Comparison of ENCODE assay signal across 1 cellular context in the genomic region with DNA sequence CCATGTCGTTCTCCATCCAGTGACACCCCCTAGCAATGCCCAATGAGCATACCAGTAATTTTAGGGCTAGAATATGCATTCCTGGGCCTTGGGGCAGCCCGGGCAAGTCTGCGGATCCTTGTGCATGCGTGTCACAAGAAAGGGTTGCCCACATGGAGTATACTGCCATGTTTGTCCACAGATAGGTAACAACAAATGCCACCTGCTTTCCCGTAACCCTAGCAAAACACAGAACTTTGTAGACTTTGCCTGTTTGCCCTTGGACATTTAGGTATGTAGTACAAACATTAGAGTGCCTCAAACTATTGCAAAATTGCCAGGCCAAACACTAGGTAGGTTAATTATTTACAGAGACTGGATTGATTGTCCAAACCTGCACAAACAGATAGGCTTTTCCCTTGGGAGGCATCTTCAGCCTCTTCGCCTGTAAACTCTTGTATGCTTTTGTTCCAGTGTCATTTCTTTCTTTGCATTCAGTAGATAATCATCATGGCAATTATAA.
TF ChIP-seq lines count a peak whose summit lies in the region.

No MANE protein-coding gene starts in this region.

TF ChIP-seq in HepG2, 621 proteins besides CTCF, POLR2A, EP300 and RAD21 (continued from another document and continues in another):
- TF ChIP-seq, protein P1, sequence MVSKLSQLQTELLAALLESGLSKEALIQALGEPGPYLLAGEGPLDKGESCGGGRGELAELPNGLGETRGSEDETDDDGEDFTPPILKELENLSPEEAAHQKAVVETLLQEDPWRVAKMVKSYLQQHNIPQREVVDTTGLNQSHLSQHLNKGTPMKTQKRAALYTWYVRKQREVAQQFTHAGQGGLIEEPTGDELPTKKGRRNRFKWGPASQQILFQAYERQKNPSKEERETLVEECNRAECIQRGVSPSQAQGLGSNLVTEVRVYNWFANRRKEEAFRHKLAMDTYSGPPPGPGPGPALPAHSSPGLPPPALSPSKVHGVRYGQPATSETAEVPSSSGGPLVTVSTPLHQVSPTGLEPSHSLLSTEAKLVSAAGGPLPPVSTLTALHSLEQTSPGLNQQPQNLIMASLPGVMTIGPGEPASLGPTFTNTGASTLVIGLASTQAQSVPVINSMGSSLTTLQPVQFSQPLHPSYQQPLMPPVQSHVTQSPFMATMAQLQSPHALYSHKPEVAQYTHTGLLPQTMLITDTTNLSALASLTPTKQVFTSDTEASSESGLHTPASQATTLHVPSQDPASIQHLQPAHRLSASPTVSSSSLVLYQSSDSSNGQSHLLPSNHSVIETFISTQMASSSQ (IDR thresholded peaks at IDR 0.05; ENCODE audit: low read depth): peak; percentile 100
- TF ChIP-seq, protein P1 (CRISPR knock-in tag; IDR thresholded peaks at IDR 0.05; ENCODE audit: borderline replicate concordance): peak; percentile 100
- TF ChIP-seq, protein P2, sequence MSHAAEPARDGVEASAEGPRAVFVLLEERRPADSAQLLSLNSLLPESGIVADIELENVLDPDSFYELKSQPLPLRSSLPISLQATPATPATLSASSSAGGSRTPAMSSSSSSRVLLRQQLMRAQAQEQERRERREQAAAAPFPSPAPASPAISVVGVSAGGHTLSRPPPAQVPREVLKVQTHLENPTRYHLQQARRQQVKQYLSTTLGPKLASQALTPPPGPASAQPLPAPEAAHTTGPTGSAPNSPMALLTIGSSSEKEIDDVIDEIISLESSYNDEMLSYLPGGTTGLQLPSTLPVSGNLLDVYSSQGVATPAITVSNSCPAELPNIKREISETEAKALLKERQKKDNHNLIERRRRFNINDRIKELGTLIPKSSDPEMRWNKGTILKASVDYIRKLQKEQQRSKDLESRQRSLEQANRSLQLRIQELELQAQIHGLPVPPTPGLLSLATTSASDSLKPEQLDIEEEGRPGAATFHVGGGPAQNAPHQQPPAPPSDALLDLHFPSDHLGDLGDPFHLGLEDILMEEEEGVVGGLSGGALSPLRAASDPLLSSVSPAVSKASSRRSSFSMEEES (CRISPR knock-in tag; IDR thresholded peaks at IDR 0.05): peak; percentile 98
- TF ChIP-seq NAIF1 (CRISPR knock-in tag; IDR thresholded peaks at IDR 0.05; ENCODE audit: borderline replicate concordance) (no peak), DPF2 (CRISPR knock-in tag; IDR thresholded peaks at IDR 0.05; ENCODE audit: borderline replicate concordance, low read depth) (peak; percentile 91), BCL6 (CRISPR knock-in tag; IDR thresholded peaks at IDR 0.05) (peak; percentile 89), ZNF567 (CRISPR knock-in tag; IDR thresholded peaks at IDR 0.05; ENCODE audit: borderline replicate concordance) (no peak), ZSCAN12 (CRISPR knock-in tag; IDR thresholded peaks at IDR 0.05) (no peak), TAF1 (CRISPR knock-in tag; IDR thresholded peaks at IDR 0.05) (no peak), ZSCAN20 (CRISPR knock-in tag; IDR thresholded peaks at IDR 0.05; ENCODE audit: borderline replicate concordance) (no peak), ZNF629 (CRISPR knock-in tag; conservative IDR thresholded peaks at IDR 0.05) (no peak; the same call in 1 of the 2 replicates), EHMT2 (IDR thresholded peaks at IDR 0.05; ENCODE audit: borderline replicate concordance, low read depth, low read length) (peak; percentile 80; the same call in 1 of the 2 replicates), NR2F1 (CRISPR knock-in tag; IDR thresholded peaks at IDR 0.05) (peak; percentile 22 to 47; a peak in 2 of 4 replicates), ZNF879 (CRISPR knock-in tag; IDR thresholded peaks at IDR 0.05) (0 out of 2 replicates have a peak, but pooled peaks have one; percentile 52), MXI1 (IDR thresholded peaks at IDR 0.05; ENCODE audit: borderline replicate concordance, low read depth, low read length) (peak; percentile 95; the same call in 2 of the 3 replicates), ZNF441 (CRISPR knock-in tag; IDR thresholded peaks at IDR 0.05; ENCODE audit: borderline replicate concordance) (no peak), TMF1 (CRISPR knock-in tag; IDR thresholded peaks at IDR 0.05; ENCODE audit: low read depth) (0 out of 2 replicates have a peak, but pooled peaks have one; percentile 39), PPARG (CRISPR knock-in tag; conservative IDR thresholded peaks at IDR 0.05) (peak; percentile 82), CREM (IDR thresholded peaks at IDR 0.05) (peak; percentile 85; the same call in 1 of the 2 replicates), CREM (CRISPR knock-in tag; IDR thresholded peaks at IDR 0.05) (no peak), ZNF841 (CRISPR knock-in tag; IDR thresholded peaks at IDR 0.05; ENCODE audit: borderline replicate concordance) (peak; percentile 83; the same call in 1 of the 2 replicates), TBX2 (CRISPR knock-in tag; IDR thresholded peaks at IDR 0.05; ENCODE audit: borderline replicate concordance) (peak; percentile 97), HNRNPH1 (optimal IDR thresholded peaks at IDR 0.05; ENCODE audit: low read depth, low read length) (no peak), SCMH1 (CRISPR knock-in tag; IDR thresholded peaks at IDR 0.05; ENCODE audit: borderline replicate concordance) (no peak), TP53 (CRISPR knock-in tag; conservative IDR thresholded peaks at IDR 0.05) (peak; percentile 84; the same call in 1 of the 2 replicates), CHD2 (IDR thresholded peaks at IDR 0.05; ENCODE audit: low read depth, low read length) (no peak), RORA (CRISPR knock-in tag; IDR thresholded peaks at IDR 0.05) (no peak), ZFAT (CRISPR knock-in tag; conservative IDR thresholded peaks at IDR 0.05) (no peak), ONECUT2 (CRISPR knock-in tag; IDR thresholded peaks at IDR 0.05) (peak; percentile 74)
- TF ChIP-seq, protein P3, sequence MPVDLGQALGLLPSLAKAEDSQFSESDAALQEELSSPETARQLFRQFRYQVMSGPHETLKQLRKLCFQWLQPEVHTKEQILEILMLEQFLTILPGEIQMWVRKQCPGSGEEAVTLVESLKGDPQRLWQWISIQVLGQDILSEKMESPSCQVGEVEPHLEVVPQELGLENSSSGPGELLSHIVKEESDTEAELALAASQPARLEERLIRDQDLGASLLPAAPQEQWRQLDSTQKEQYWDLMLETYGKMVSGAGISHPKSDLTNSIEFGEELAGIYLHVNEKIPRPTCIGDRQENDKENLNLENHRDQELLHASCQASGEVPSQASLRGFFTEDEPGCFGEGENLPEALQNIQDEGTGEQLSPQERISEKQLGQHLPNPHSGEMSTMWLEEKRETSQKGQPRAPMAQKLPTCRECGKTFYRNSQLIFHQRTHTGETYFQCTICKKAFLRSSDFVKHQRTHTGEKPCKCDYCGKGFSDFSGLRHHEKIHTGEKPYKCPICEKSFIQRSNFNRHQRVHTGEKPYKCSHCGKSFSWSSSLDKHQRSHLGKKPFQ (CRISPR knock-in tag; IDR thresholded peaks at IDR 0.05; ENCODE audit: insufficient replicate concordance): no peak
- TF ChIP-seq, protein P4, sequence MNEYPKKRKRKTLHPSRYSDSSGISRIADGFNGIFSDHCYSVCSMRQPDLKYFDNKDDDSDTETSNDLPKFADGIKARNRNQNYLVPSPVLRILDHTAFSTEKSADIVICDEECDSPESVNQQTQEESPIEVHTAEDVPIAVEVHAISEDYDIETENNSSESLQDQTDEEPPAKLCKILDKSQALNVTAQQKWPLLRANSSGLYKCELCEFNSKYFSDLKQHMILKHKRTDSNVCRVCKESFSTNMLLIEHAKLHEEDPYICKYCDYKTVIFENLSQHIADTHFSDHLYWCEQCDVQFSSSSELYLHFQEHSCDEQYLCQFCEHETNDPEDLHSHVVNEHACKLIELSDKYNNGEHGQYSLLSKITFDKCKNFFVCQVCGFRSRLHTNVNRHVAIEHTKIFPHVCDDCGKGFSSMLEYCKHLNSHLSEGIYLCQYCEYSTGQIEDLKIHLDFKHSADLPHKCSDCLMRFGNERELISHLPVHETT (CRISPR knock-in tag; conservative IDR thresholded peaks at IDR 0.05): 0 out of 2 replicates have a peak, but pooled peaks have one; percentile 66
- TF ChIP-seq, protein P5, sequence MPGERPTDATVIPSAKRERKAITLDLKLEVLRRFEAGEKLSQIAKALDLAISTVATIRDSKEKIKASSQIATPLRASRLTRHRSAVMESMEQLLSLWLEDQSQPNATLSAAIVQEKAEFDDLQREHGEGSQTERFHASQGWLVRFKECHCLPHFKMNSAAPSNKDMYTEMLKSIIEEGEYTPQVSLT (CRISPR knock-in tag; IDR thresholded peaks at IDR 0.05; ENCODE audit: borderline replicate concordance, low read depth): no peak
- TF ChIP-seq, protein P6, sequence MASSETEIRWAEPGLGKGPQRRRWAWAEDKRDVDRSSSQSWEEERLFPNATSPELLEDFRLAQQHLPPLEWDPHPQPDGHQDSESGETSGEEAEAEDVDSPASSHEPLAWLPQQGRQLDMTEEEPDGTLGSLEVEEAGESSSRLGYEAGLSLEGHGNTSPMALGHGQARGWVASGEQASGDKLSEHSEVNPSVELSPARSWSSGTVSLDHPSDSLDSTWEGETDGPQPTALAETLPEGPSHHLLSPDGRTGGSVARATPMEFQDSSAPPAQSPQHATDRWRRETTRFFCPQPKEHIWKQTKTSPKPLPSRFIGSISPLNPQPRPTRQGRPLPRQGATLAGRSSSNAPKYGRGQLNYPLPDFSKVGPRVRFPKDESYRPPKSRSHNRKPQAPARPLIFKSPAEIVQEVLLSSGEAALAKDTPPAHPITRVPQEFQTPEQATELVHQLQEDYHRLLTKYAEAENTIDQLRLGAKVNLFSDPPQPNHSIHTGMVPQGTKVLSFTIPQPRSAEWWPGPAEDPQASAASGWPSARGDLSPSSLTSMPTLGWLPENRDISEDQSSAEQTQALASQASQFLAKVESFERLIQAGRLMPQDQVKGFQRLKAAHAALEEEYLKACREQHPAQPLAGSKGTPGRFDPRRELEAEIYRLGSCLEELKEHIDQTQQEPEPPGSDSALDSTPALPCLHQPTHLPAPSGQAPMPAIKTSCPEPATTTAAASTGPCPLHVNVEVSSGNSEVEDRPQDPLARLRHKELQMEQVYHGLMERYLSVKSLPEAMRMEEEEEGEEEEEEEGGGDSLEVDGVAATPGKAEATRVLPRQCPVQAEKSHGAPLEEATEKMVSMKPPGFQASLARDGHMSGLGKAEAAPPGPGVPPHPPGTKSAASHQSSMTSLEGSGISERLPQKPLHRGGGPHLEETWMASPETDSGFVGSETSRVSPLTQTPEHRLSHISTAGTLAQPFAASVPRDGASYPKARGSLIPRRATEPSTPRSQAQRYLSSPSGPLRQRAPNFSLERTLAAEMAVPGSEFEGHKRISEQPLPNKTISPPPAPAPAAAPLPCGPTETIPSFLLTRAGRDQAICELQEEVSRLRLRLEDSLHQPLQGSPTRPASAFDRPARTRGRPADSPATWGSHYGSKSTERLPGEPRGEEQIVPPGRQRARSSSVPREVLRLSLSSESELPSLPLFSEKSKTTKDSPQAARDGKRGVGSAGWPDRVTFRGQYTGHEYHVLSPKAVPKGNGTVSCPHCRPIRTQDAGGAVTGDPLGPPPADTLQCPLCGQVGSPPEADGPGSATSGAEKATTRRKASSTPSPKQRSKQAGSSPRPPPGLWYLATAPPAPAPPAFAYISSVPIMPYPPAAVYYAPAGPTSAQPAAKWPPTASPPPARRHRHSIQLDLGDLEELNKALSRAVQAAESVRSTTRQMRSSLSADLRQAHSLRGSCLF (CRISPR knock-in tag; IDR thresholded peaks at IDR 0.05; ENCODE audit: borderline replicate concordance): no peak
- TF ChIP-seq, protein P7, sequence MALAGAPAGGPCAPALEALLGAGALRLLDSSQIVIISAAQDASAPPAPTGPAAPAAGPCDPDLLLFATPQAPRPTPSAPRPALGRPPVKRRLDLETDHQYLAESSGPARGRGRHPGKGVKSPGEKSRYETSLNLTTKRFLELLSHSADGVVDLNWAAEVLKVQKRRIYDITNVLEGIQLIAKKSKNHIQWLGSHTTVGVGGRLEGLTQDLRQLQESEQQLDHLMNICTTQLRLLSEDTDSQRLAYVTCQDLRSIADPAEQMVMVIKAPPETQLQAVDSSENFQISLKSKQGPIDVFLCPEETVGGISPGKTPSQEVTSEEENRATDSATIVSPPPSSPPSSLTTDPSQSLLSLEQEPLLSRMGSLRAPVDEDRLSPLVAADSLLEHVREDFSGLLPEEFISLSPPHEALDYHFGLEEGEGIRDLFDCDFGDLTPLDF (CRISPR knock-in tag; IDR thresholded peaks at IDR 0.05): 0 out of 2 replicates have a peak, but pooled peaks have one; percentile 34
- TF ChIP-seq, protein P8, sequence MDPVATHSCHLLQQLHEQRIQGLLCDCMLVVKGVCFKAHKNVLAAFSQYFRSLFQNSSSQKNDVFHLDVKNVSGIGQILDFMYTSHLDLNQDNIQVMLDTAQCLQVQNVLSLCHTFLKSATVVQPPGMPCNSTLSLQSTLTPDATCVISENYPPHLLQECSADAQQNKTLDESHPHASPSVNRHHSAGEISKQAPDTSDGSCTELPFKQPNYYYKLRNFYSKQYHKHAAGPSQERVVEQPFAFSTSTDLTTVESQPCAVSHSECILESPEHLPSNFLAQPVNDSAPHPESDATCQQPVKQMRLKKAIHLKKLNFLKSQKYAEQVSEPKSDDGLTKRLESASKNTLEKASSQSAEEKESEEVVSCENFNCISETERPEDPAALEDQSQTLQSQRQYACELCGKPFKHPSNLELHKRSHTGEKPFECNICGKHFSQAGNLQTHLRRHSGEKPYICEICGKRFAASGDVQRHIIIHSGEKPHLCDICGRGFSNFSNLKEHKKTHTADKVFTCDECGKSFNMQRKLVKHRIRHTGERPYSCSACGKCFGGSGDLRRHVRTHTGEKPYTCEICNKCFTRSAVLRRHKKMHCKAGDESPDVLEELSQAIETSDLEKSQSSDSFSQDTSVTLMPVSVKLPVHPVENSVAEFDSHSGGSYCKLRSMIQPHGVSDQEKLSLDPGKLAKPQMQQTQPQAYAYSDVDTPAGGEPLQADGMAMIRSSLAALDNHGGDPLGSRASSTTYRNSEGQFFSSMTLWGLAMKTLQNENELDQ (CRISPR knock-in tag; IDR thresholded peaks at IDR 0.05; ENCODE audit: borderline replicate concordance): no peak
- TF ChIP-seq, protein P9, sequence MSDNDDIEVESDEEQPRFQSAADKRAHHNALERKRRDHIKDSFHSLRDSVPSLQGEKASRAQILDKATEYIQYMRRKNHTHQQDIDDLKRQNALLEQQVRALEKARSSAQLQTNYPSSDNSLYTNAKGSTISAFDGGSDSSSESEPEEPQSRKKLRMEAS (IDR thresholded peaks at IDR 0.05): peak; percentile 96
- TF ChIP-seq, protein P10, sequence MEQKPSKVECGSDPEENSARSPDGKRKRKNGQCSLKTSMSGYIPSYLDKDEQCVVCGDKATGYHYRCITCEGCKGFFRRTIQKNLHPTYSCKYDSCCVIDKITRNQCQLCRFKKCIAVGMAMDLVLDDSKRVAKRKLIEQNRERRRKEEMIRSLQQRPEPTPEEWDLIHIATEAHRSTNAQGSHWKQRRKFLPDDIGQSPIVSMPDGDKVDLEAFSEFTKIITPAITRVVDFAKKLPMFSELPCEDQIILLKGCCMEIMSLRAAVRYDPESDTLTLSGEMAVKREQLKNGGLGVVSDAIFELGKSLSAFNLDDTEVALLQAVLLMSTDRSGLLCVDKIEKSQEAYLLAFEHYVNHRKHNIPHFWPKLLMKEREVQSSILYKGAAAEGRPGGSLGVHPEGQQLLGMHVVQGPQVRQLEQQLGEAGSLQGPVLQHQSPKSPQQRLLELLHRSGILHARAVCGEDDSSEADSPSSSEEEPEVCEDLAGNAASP (CRISPR knock-in tag; IDR thresholded peaks at IDR 0.05; ENCODE audit: borderline replicate concordance): peak; percentile 82
